ENCODE assay signal across 3 cellular contexts in genomic region chr5:36643841-36644240, GRCh38. TPM values are rescaled to one million over a fixed set of nuclear protein-coding genes. Genes with fewer than 3 reads are reported as not detected.
"Had no signal": no experiment of that assay in that cellular context is flagged by ENCODE, and none has a peak within 500 bp of the region (broad histone marks: within the 10 kb centered on the region; RNA-seq: fewer than 3 reads in every experiment).

No MANE protein-coding gene starts in this region.

RNA-seq across cellular contexts. Expression of gene SLC1A3, which starts 37.4 kb away (rescaled TPM):
- total RNA-seq: dermis microvascular lymphatic vessel endothelial cell, endothelial cell of umbilical vein, glomerular endothelial cell had no signal
